1 cellular context compared by ENCODE assay signal in genomic region chr6:159790149-159790946, GRCh38.
TF ChIP-seq lines count a peak whose summit lies in the region.

TSS of gene MRPL18 (plus strand) at chr6:159790467. CDS start at chr6:159790588, 121 bp downstream.

TF ChIP-seq in HepG2, 621 proteins besides CTCF, POLR2A, EP300 and RAD21 (continued from another document and continues in another):
- no peak; the same call in 1 of the 2 replicates for TF ChIP-seq STAT6 (CRISPR knock-in tag; IDR thresholded peaks at IDR 0.05; ENCODE audit: borderline replicate concordance)
- TF ChIP-seq GRHL1 (CRISPR knock-in tag; conservative IDR thresholded peaks at IDR 0.05), result no peak
- peak; percentile 15; the same call in 1 of the 2 replicates for TF ChIP-seq UBTF (CRISPR knock-in tag; IDR thresholded peaks at IDR 0.05)
- no peak for TF ChIP-seq XBP1 (CRISPR knock-in tag; IDR thresholded peaks at IDR 0.05)
- no peak for TF ChIP-seq SUZ12 (IDR thresholded peaks at IDR 0.05; ENCODE audit: low read depth, low read length)
- TF ChIP-seq SRSF1 (optimal IDR thresholded peaks at IDR 0.05; ENCODE audit: low read depth, low read length), result no peak
- TF ChIP-seq MIER3 (CRISPR knock-in tag; IDR thresholded peaks at IDR 0.05; ENCODE audit: borderline replicate concordance), result no peak
- no peak for TF ChIP-seq ZBTB33 (CRISPR knock-in tag; IDR thresholded peaks at IDR 0.05)
- TF ChIP-seq ZC3H4 (CRISPR knock-in tag; IDR thresholded peaks at IDR 0.05; ENCODE audit: borderline replicate concordance), result no peak
- no peak; the same call in 1 of the 2 replicates for TF ChIP-seq ZNF598 (CRISPR knock-in tag; IDR thresholded peaks at IDR 0.05; ENCODE audit: borderline replicate concordance)
- no peak for TF ChIP-seq HHEX (CRISPR knock-in tag; IDR thresholded peaks at IDR 0.05)
- TF ChIP-seq ZBTB26 (CRISPR knock-in tag; IDR thresholded peaks at IDR 0.05; ENCODE audit: borderline replicate concordance), result no peak
- no peak for TF ChIP-seq ZNF784 (CRISPR knock-in tag; IDR thresholded peaks at IDR 0.05; ENCODE audit: borderline replicate concordance)
- TF ChIP-seq SKIL (CRISPR knock-in tag; IDR thresholded peaks at IDR 0.05; ENCODE audit: borderline replicate concordance), result no peak
- TF ChIP-seq ZNF337 (CRISPR knock-in tag; IDR thresholded peaks at IDR 0.05; ENCODE audit: borderline replicate concordance, low read depth), result 0 out of 2 replicates have a peak, but pooled peaks have one; percentile 22
- no peak for TF ChIP-seq ZNF674 (CRISPR knock-in tag; IDR thresholded peaks at IDR 0.05; ENCODE audit: low read depth)
- no peak for TF ChIP-seq XRCC5 (optimal IDR thresholded peaks at IDR 0.05; ENCODE audit: low read length)
- no peak for TF ChIP-seq ZNF530 (CRISPR knock-in tag; IDR thresholded peaks at IDR 0.05; ENCODE audit: low read depth)
- TF ChIP-seq RBM39 (IDR thresholded peaks at IDR 0.05; ENCODE audit: low read depth, low read length, poor library complexity, severe bottlenecking), result no peak
- no peak for TF ChIP-seq SP1 (IDR thresholded peaks at IDR 0.05)
- TF ChIP-seq SP1 (CRISPR knock-in tag; IDR thresholded peaks at IDR 0.05), result 0 out of 2 replicates have a peak, but pooled peaks have one; percentile 26
- no peak for TF ChIP-seq ZNF432 (CRISPR knock-in tag; IDR thresholded peaks at IDR 0.05; ENCODE audit: borderline replicate concordance)
- peak; percentile 30; the same call in 1 of the 2 replicates for TF ChIP-seq RXRA (CRISPR knock-in tag; IDR thresholded peaks at IDR 0.05)
- no peak for TF ChIP-seq SYNCRIP (IDR thresholded peaks at IDR 0.05; ENCODE audit: insufficient read depth, low read depth, low read length)
- no peak for TF ChIP-seq JUNB (CRISPR knock-in tag; IDR thresholded peaks at IDR 0.05; ENCODE audit: borderline replicate concordance)
- peak; percentile 81 for TF ChIP-seq HDAC1 (CRISPR knock-in tag; IDR thresholded peaks at IDR 0.05)
- TF ChIP-seq ZNF431 (CRISPR knock-in tag; IDR thresholded peaks at IDR 0.05; ENCODE audit: borderline replicate concordance, low read depth), result no peak
- peak; percentile 58; the same call in 1 of the 2 replicates for TF ChIP-seq KMT2B (CRISPR knock-in tag; IDR thresholded peaks at IDR 0.05)
- TF ChIP-seq KLF12 (CRISPR knock-in tag; IDR thresholded peaks at IDR 0.05; ENCODE audit: borderline replicate concordance), result no peak; the same call in 1 of the 2 replicates
- TF ChIP-seq NR2F1 (CRISPR knock-in tag; IDR thresholded peaks at IDR 0.05), result peak; percentile 40 to 79; a peak in 2 of 4 replicates
- TF ChIP-seq ZNF468 (CRISPR knock-in tag; IDR thresholded peaks at IDR 0.05), result 0 out of 2 replicates have a peak, but pooled peaks have one; percentile 45
- peak; percentile 94 for TF ChIP-seq KMT2A (CRISPR knock-in tag; IDR thresholded peaks at IDR 0.05)
- 0 out of 2 replicates have a peak, but pooled peaks have one; percentile 65 for TF ChIP-seq THAP8 (CRISPR knock-in tag; IDR thresholded peaks at IDR 0.05; ENCODE audit: borderline replicate concordance)
- no peak for TF ChIP-seq E2F1 (CRISPR knock-in tag; IDR thresholded peaks at IDR 0.05)
- no peak for TF ChIP-seq POLR2AphosphoS2 (IDR thresholded peaks at IDR 0.05; ENCODE audit: low read depth, low read length)
- TF ChIP-seq SOX6 (IDR thresholded peaks at IDR 0.05), result no peak
- TF ChIP-seq SOX6 (CRISPR knock-in tag; IDR thresholded peaks at IDR 0.05), result no peak; the same call in 1 of the 2 replicates
- TF ChIP-seq ZNF18 (CRISPR knock-in tag; IDR thresholded peaks at IDR 0.05; ENCODE audit: insufficient replicate concordance), result peak; percentile 72
- TF ChIP-seq YEATS2 (CRISPR knock-in tag; IDR thresholded peaks at IDR 0.05; ENCODE audit: borderline replicate concordance), result 0 out of 2 replicates have a peak, but pooled peaks have one; percentile 44
- no peak for TF ChIP-seq JUND (CRISPR knock-in tag; IDR thresholded peaks at IDR 0.05)
- TF ChIP-seq IRF2 (CRISPR knock-in tag; IDR thresholded peaks at IDR 0.05), result peak; percentile 49; the same call in 1 of the 2 replicates
- no peak for TF ChIP-seq ZNF30 (CRISPR knock-in tag; IDR thresholded peaks at IDR 0.05)
- no peak for TF ChIP-seq THYN1 (CRISPR knock-in tag; IDR thresholded peaks at IDR 0.05; ENCODE audit: borderline replicate concordance, low read depth)
- TF ChIP-seq ZNF326 (CRISPR knock-in tag; IDR thresholded peaks at IDR 0.05; ENCODE audit: borderline replicate concordance), result no peak
- TF ChIP-seq ZNF766 (CRISPR knock-in tag; IDR thresholded peaks at IDR 0.05; ENCODE audit: borderline replicate concordance), result no peak
- TF ChIP-seq TCF7L2 (IDR thresholded peaks at IDR 0.05; ENCODE audit: low read depth, low read length), result no peak
- TF ChIP-seq DMAP1 (CRISPR knock-in tag; IDR thresholded peaks at IDR 0.05), result peak; percentile 58; the same call in 1 of the 2 replicates
- no peak for TF ChIP-seq ATF5 (CRISPR knock-in tag; IDR thresholded peaks at IDR 0.05; ENCODE audit: low read depth)
- TF ChIP-seq IKZF4 (CRISPR knock-in tag; IDR thresholded peaks at IDR 0.05; ENCODE audit: borderline replicate concordance, low read depth, not compliant biosample characterization), result no peak
